ENCODE assay signal across 1 cellular context in the genomic region with DNA sequence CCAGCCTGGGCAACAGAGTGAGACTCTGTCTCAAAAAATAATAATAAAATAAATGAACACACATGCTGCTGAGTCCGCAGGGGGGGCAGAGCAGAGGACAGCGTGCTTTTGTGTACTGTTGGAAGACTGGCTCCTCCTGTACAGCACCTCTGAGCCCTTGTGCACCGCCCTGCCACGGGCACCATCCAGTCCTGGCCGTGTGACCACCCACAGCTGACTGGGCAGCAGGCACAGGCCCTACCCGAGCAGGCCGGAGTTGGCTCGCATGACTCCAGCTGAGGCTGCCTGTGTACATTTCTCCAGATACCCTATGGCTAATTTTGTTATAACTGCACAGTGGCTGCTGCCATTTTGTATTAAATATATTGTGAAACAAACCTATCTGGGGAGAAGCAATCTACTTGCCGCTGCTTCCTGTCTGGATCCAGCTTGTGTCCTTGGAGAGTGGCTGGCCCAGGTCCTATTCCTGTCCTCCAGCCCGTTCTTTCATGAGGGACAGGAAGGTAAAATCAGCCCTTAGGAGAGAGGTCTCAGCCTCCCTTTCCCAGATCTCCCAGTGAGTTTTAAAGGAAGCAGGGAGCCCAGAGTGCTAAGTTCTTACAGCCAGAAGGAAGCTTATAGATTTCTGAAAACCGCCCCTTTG.
TF ChIP-seq lines count a peak whose summit lies in the region.

No MANE protein-coding gene starts in this region.

TF ChIP-seq in endothelial cell of umbilical vein, 7 proteins besides CTCF, POLR2A, EP300 and RAD21:
- TF ChIP-seq, protein P1, sequence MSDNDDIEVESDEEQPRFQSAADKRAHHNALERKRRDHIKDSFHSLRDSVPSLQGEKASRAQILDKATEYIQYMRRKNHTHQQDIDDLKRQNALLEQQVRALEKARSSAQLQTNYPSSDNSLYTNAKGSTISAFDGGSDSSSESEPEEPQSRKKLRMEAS (IDR thresholded peaks at IDR 0.05; ENCODE audit: insufficient read depth, insufficient read length): no peak
- TF ChIP-seq FOS (IDR thresholded peaks at IDR 0.05; ENCODE audit: borderline replicate concordance, insufficient read depth, low read length) (no peak), GATA2 (IDR thresholded peaks at IDR 0.05; ENCODE audit: insufficient read depth, insufficient read length, low read depth, low read length) (no peak), EZH2 (IDR thresholded peaks at IDR 0.05; ENCODE audit: borderline replicate concordance, low read depth, low read length, severe bottlenecking) (no peak), POLR2AphosphoS5 (IDR thresholded peaks at IDR 0.05; ENCODE audit: insufficient read depth, low read depth, low read length) (no peak), JUN (IDR thresholded peaks at IDR 0.05; ENCODE audit: borderline replicate concordance, insufficient read depth, insufficient read length, low read depth) (no peak), MYC (IDR thresholded peaks at IDR 0.05; ENCODE audit: low read depth, low read length) (no peak)
